Comparison of ENCODE assay signal across 10 cellular contexts in the genomic region with DNA sequence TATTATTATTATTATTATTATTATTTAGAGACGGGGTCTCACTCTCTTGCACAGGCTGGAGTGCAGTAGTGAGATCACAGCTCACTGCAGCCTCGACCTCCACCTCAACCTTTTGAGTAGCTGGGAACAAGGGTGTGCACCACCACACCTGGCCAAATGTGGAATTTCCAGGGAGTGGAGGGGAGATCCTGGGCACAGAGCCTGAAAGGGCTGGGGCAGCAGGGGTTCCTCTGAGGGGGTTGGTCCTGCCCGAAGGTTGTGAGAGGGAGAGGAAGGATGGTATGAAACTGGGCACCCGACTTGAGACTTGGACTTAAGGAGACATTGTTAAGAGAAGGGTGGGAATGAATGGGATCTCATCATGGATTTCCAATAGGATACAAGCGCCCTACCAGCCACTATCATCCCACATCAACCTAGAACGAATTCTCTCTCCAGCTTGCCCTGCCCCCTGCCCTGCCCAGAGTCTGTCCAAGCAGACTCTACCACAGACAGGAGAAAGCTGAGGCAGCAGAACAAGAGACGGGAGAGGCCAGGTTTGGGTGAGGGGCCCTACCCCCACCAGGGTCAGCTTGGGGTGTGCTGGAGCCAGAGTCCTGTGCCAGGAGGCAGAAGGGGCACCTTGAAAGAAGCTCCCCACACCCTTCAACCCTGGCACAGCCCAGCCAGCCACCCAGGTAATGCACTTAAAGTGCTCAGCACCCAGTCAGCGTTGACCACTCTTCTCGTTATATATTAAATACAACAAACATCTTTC. TPM values are rescaled to one million over a fixed set of nuclear protein-coding genes. Genes with fewer than 3 reads are reported as not detected.
A peak's percentile ranks its signal among the peaks of the same experiment; 100 is the strongest.
DNase-seq lines count a peak whose midpoint lies in the region; ATAC-seq and TF ChIP-seq lines count a peak whose summit lies in the region.
"Had no signal": no experiment of that assay in that cellular context is flagged by ENCODE, and none has a peak within 500 bp of the region (broad histone marks: within the 10 kb centered on the region; RNA-seq: fewer than 3 reads in every experiment).

No MANE protein-coding gene starts in this region.

- H3K36me3 ChIP-seq in H7 (replicated peaks; ENCODE audit: control insufficient read depth, insufficient read depth, low read length), result no peaks in the 10 kb centered on the region
- peaks cover 10% of the 10 kb centered on the region; the same call in 1 of the 2 replicates for H3K36me3 ChIP-seq in RWPE2 (ENCODE audit: low read depth)
- H3K36me3 ChIP-seq in gastroesophageal sphincter, result no peaks in the 10 kb centered on the region
- no peaks in the 10 kb centered on the region for H3K36me3 ChIP-seq in sigmoid colon
- H3K36me3 ChIP-seq in body of pancreas (replicated peaks in 1 of 2; ENCODE audit: insufficient read depth in 1 of 2, low read depth in 2 of 2), result no peaks in the 10 kb centered on the region
- H3K36me3 ChIP-seq: tibial nerve had no signal

- H3K4me1 ChIP-seq in RWPE2 (ENCODE audit: insufficient read depth, poor library complexity, severe bottlenecking) (peaks cover 19% of the 10 kb centered on the region), gastroesophageal sphincter (peaks cover 0 to 48% (median 13%) of the 10 kb centered on the region in 3 donors), sigmoid colon (peaks cover 0 to 48% (median 39%) of the 10 kb centered on the region in 4 donors), body of pancreas (peaks cover 42% of the 10 kb centered on the region)

- TF ChIP-seq EP300 in gastroesophageal sphincter (IDR thresholded peaks at IDR 0.05) (no peak), sigmoid colon (IDR thresholded peaks at IDR 0.05) (no peak)

- 50 to 77% methylated on average over 1 to 8 of the region's 9 CpGs for WGBS in gastroesophageal sphincter (ENCODE audit: low coverage in 1 of 2), 2 donors
- WGBS in sigmoid colon, 2 donors, result 77 to 86% methylated on average over 9 of the region's 9 CpGs
- WGBS in body of pancreas, 2 donors, result 72 to 75% methylated on average over 9 of the region's 9 CpGs

- TF ChIP-seq POLR2A in gastroesophageal sphincter (IDR thresholded peaks at IDR 0.05) (no peak), sigmoid colon (IDR thresholded peaks at IDR 0.05) (no peak), body of pancreas (IDR thresholded peaks at IDR 0.05) (no peak)

- intact Hi-C loops in sigmoid colon (cut with DNase I), result loop anchor here (2.0 to 10.0 kb wide), 3 partner anchors 85 to 353 kb away; partner anchors contain the start of gene ZNF839
- intact Hi-C loops in body of pancreas (cut with DNase I), result no loop called here

- no peak for TF ChIP-seq CTCF in RWPE2 (IDR thresholded peaks at IDR 0.05; ENCODE audit: poor library complexity, severe bottlenecking)
- no peak for TF ChIP-seq CTCF in gastroesophageal sphincter (IDR thresholded peaks at IDR 0.05)
- TF ChIP-seq CTCF in sigmoid colon (IDR thresholded peaks at IDR 0.05), result no peak
- TF ChIP-seq CTCF in body of pancreas (IDR thresholded peaks at IDR 0.05), result no peak

- H3K9me3 ChIP-seq in RWPE2 (ENCODE audit: severe bottlenecking), result no peaks in the 10 kb centered on the region
- no peaks in the 10 kb centered on the region for H3K9me3 ChIP-seq in gastroesophageal sphincter
- no peaks in the 10 kb centered on the region for H3K9me3 ChIP-seq in sigmoid colon
- H3K9me3 ChIP-seq in body of pancreas, result no peaks in the 10 kb centered on the region
- H3K9me3 ChIP-seq: BLaER1 treated with 17β-estradiol and CSF1 and Interleukin-3, amounts not matched to agents 10 nM and 100 nM; tibial nerve had no signal

- ATAC-seq in RWPE2 (ENCODE audit: low read depth), result no peak
- ATAC-seq in gastroesophageal sphincter, result no peak
- ATAC-seq in body of pancreas, result no peak

- DNase-seq in H7, result peak; percentile 45
- no peak for DNase-seq in RWPE2 (ENCODE audit: low spot score)
- no peak for DNase-seq in sigmoid colon
- DNase-seq in ecto neural progenitor cell (ENCODE audit: low spot score), result no peak
- DNase-seq in body of pancreas, result no peak
- DNase-seq in NCI-H146 (lab: John Stamatoyannopoulos, UW), result no peak
- DNase-seq in germinal center (ENCODE audit: low spot score), result no peak

- H3K4me3 ChIP-seq in H7 (ENCODE audit: insufficient read depth, low read depth, low read length) (no peak overlapping the region), RWPE2 (ENCODE audit: severe bottlenecking) (no peak overlapping the region), gastroesophageal sphincter (no peak overlapping the region), sigmoid colon (no peak overlapping the region), body of pancreas (no peak overlapping the region)
- H3K4me3 ChIP-seq: BLaER1 treated with 17β-estradiol and CSF1 and Interleukin-3, amounts not matched to agents 10 nM and 100 nM; tibial nerve had no signal

- peak overlapping the region; percentile 41 for H3K27ac ChIP-seq in RWPE2 (ENCODE audit: poor library complexity, severe bottlenecking)
- H3K27ac ChIP-seq in gastroesophageal sphincter, result peak overlapping the region in 3 of 4 donors; percentile 65 to 97 (median 95)
- H3K27ac ChIP-seq in sigmoid colon, result peak overlapping the region; percentile 88 to 100 (median 96)
- peak overlapping the region in 2 of 4 donors; percentile 7 to 12 for H3K27ac ChIP-seq in body of pancreas

- H3K27me3 ChIP-seq in H7 (ENCODE audit: control insufficient read depth, insufficient read depth, low read length), result peaks cover 6% of the 10 kb centered on the region
- H3K27me3 ChIP-seq in RWPE2 (ENCODE audit: insufficient read depth, poor library complexity, severe bottlenecking), result no peaks in the 10 kb centered on the region
- no peaks in the 10 kb centered on the region for H3K27me3 ChIP-seq in gastroesophageal sphincter
- no peaks in the 10 kb centered on the region for H3K27me3 ChIP-seq in sigmoid colon
- H3K27me3 ChIP-seq in body of pancreas, result no peaks in the 10 kb centered on the region
- H3K27me3 ChIP-seq: BLaER1 treated with 17β-estradiol and CSF1 and Interleukin-3, amounts not matched to agents 10 nM and 100 nM; tibial nerve had no signal

RNA-seq across cellular contexts. Expression of gene DYNC1H1, which starts 2.4 kb away (rescaled TPM):
- 210 and 226 TPM in 2 replicates for total RNA-seq in H7 (2014; rRNA removed; shearing (Covaris generic))
- total RNA-seq in gastroesophageal sphincter, result 1,000 to 10,000 TPM in 1 of 4 donors, 100 to 1,000 TPM in 3; 606 to 1,020 (median 666) TPM
- 100 to 1,000 TPM; 320 to 592 (median 485) TPM for total RNA-seq in sigmoid colon
- 100 to 1,000 TPM in 1 of 3 donors, 10 to 100 TPM in 2; 38.4 to 171 (median 48.6) TPM for polyA plus RNA-seq in sigmoid colon
- 100 to 1,000 TPM; 171 to 219 TPM for total RNA-seq in body of pancreas
